In the genomic region with DNA sequence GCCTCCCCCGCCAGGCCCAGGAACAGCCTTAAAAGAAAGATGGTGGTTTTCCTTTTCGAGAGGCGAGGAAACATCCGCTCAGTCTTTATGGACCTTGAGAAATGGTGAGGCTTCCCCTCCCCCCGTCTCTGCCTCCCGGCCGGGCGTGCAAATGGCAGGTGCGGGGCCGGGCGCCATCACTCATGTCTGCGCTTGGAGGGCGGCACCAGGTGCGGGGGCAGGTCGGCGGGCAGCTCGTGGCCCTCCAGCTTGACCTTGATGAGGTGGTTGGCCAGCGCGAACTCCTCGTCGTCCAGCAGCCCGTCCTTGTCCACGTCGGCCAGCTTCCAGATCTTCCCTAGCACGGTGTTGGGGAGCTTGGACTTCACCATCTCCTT, we compare ENCODE assay signal across 1 cellular context.
TF ChIP-seq lines count a peak whose summit lies in the region.

No MANE protein-coding gene starts in this region.

TF ChIP-seq in IMR-90, 13 proteins besides CTCF, POLR2A, EP300 and RAD21 (continued from another document):
- TF ChIP-seq BHLHE40 (IDR thresholded peaks at IDR 0.05; ENCODE audit: low read depth, low read length) (no peak), MAZ (IDR thresholded peaks at IDR 0.05; ENCODE audit: borderline replicate concordance, low read depth, low read length) (no peak), CEBPB (IDR thresholded peaks at IDR 0.05; ENCODE audit: low read depth, low read length) (no peak), MAFK (IDR thresholded peaks at IDR 0.05; ENCODE audit: low read depth, low read length) (no peak), FOS (IDR thresholded peaks at IDR 0.05; ENCODE audit: low read depth, low read length) (no peak)
- TF ChIP-seq, protein P1, sequence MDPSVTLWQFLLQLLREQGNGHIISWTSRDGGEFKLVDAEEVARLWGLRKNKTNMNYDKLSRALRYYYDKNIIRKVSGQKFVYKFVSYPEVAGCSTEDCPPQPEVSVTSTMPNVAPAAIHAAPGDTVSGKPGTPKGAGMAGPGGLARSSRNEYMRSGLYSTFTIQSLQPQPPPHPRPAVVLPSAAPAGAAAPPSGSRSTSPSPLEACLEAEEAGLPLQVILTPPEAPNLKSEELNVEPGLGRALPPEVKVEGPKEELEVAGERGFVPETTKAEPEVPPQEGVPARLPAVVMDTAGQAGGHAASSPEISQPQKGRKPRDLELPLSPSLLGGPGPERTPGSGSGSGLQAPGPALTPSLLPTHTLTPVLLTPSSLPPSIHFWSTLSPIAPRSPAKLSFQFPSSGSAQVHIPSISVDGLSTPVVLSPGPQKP (IDR thresholded peaks at IDR 0.05; ENCODE audit: borderline replicate concordance, low read depth, low read length) = no peak
